15 cellular contexts compared by ENCODE assay signal in genomic region chr1:53541263-53541625, GRCh38.
A peak's percentile ranks its signal among the peaks of the same experiment; 100 is the strongest.
DNase-seq lines count a peak whose midpoint lies in the region; ATAC-seq, FAIRE-seq and TF ChIP-seq lines count a peak whose summit lies in the region.
"Had no signal": no experiment of that assay in that cellular context is flagged by ENCODE, and none has a peak within 500 bp of the region (broad histone marks: within the 10 kb centered on the region; RNA-seq: fewer than 3 reads in every experiment).

No MANE protein-coding gene starts in this region.

- no peaks in the 10 kb centered on the region for H3K4me1 ChIP-seq in right lobe of liver
- no peaks in the 10 kb centered on the region for H3K4me1 ChIP-seq in HepG2 (ENCODE audit: insufficient read depth, low read length)
- H3K4me1 ChIP-seq in fibroblast of lung (ENCODE audit: control insufficient read depth, extremely low read depth, insufficient read depth, low read length): peaks cover 15% of the 10 kb centered on the region
- H3K4me1 ChIP-seq in sigmoid colon: peaks cover 0 to 20% (median 14%) of the 10 kb centered on the region in 4 donors

- in situ Hi-C loops in HepG2 (cut with HindIII; ENCODE audit: extremely low pct_ligation_motif_present, low pct_unique_long_range_greater_than_20kb): no loop called here

- H3K9me3 ChIP-seq in right lobe of liver (no peaks in the 10 kb centered on the region), HepG2 (ENCODE audit: low read length) (no peaks in the 10 kb centered on the region), fibroblast of lung (ENCODE audit: control insufficient read depth, insufficient read depth, low read depth, low read length) (no peaks in the 10 kb centered on the region), sigmoid colon (no peaks in the 10 kb centered on the region)
- H3K9me3 ChIP-seq: MG63 had no signal

- no peak overlapping the region for H3K4me2 ChIP-seq in HepG2 (ENCODE audit: low read depth, low read length)
- H3K4me2 ChIP-seq in fibroblast of lung (ENCODE audit: extremely low read depth, insufficient read depth, low read length): no peak overlapping the region

- WGBS in right lobe of liver (ENCODE audit: insufficient coverage, low coverage, low lambda C conversion rate, missing lambda C conversion rate): 60% methylated on average over 1 of the region's 2 CpGs
- 20% methylated on average over 2 of the region's 2 CpGs for WGBS in HepG2 (ENCODE audit: low lambda C conversion rate)
- 93 to 95% methylated on average over 2 of the region's 2 CpGs for WGBS in sigmoid colon, 2 donors

- no peak for FAIRE-seq in HepG2 (lab: Jason Lieb, UNC)
- FAIRE-seq: GM12878 had no signal

- H3K4me1 Mint-ChIP-seq in osteocyte (ENCODE audit: unreplicated experiment): peaks cover 70% of the 10 kb centered on the region
- H3K4me1 Mint-ChIP-seq: CD4-positive, CD25-positive, alpha-beta regulatory T cell had no signal

- peak overlapping the region; percentile 94 for H3K27ac Mint-ChIP-seq in osteocyte (ENCODE audit: unreplicated experiment)
- H3K27ac Mint-ChIP-seq: CD4-positive, CD25-positive, alpha-beta regulatory T cell had no signal

- TF ChIP-seq CTCF in right lobe of liver (IDR thresholded peaks at IDR 0.05) (no peak), HepG2 (CRISPR knock-in tag; IDR thresholded peaks at IDR 0.05) (no peak), fibroblast of lung (conservative IDR thresholded peaks at IDR 0.05 in 1 of 2, IDR thresholded peaks at IDR 0.05 in 1 of 2; ENCODE audit: low read depth in 1 of 2, low read length in 2 of 2) (no peak), osteocyte (IDR thresholded peaks at IDR 0.05) (no peak), sigmoid colon (IDR thresholded peaks at IDR 0.05) (no peak)

- H4K20me1 ChIP-seq in HepG2 (ENCODE audit: insufficient read depth, low read length) (no peaks in the 10 kb centered on the region), fibroblast of lung (ENCODE audit: control insufficient read depth, extremely low read depth, insufficient read depth, low read length) (no peaks in the 10 kb centered on the region)

- CTCF ChIA-PET in HepG2 (lab: Yijun Ruan, JAX; ENCODE audit: low intra/inter-chr PET ratio, low total read pairs): no interaction called here

- no peak for TF ChIP-seq RAD21 in HepG2 (CRISPR knock-in tag; IDR thresholded peaks at IDR 0.05)

- ATAC-seq in right lobe of liver: no peak
- no peak for ATAC-seq in HepG2
- ATAC-seq in sciatic nerve: no peak
- no peak for ATAC-seq in HG02642 (IDR thresholded peaks at IDR 0.05; ENCODE audit: poor library complexity, unreplicated experiment)

- H3K27ac ChIP-seq in right lobe of liver: no peak overlapping the region
- H3K27ac ChIP-seq in HepG2 (ENCODE audit: extremely low read length, insufficient read depth, low read length): no peak overlapping the region
- peak overlapping the region; percentile 73 for H3K27ac ChIP-seq in fibroblast of lung (ENCODE audit: insufficient read depth, low read length)
- H3K27ac ChIP-seq in sigmoid colon: peak overlapping the region in 2 of 4 donors; percentile 70 to 82

- H3K27me3 Mint-ChIP-seq in osteocyte (ENCODE audit: unreplicated experiment): no peaks in the 10 kb centered on the region
- H3K27me3 Mint-ChIP-seq: CD4-positive, CD25-positive, alpha-beta regulatory T cell had no signal

- H3K79me2 ChIP-seq in HepG2 (ENCODE audit: insufficient read depth, low read length) (no peaks in the 10 kb centered on the region), fibroblast of lung (ENCODE audit: control insufficient read depth, insufficient read depth, low read length) (no peaks in the 10 kb centered on the region)

- no peak for TF ChIP-seq POLR2A in right lobe of liver (IDR thresholded peaks at IDR 0.05)
- no peak for TF ChIP-seq POLR2A in HepG2 (IDR thresholded peaks at IDR 0.05; ENCODE audit: insufficient read depth in 1 of 2, low read depth in 2 of 2, low read length in 2 of 2)
- no peak for TF ChIP-seq POLR2A in sigmoid colon (IDR thresholded peaks at IDR 0.05)

- POLR2A ChIA-PET in HepG2 (lab: Yijun Ruan, JAX): no interaction called here

- H3K9ac ChIP-seq in HepG2 (ENCODE audit: insufficient read depth, low read depth, low read length): no peak overlapping the region
- H3K9ac ChIP-seq in fibroblast of lung (ENCODE audit: insufficient read depth, low read length): no peak overlapping the region

- H3K36me3 ChIP-seq in right lobe of liver (no peaks in the 10 kb centered on the region), HepG2 (replicated peaks in 1 of 2; ENCODE audit: control insufficient read depth in 1 of 2, insufficient read depth in 2 of 2, low read length in 2 of 2) (no peaks in the 10 kb centered on the region), fibroblast of lung (ENCODE audit: control insufficient read depth, insufficient read depth, low read length) (no peaks in the 10 kb centered on the region), sigmoid colon (no peaks in the 10 kb centered on the region)
- H3K36me3 ChIP-seq: MG63 had no signal

- no peaks in the 10 kb centered on the region for H3K9me3 Mint-ChIP-seq in osteocyte (ENCODE audit: unreplicated experiment)

- intact Hi-C loops in right lobe of liver (cut with DNase I) (no loop called here), HepG2 (cut with micrococcal nuclease; ENCODE audit: unreplicated experiment) (no loop called here), sigmoid colon (cut with DNase I) (no loop called here), sciatic nerve (cut with DNase I) (no loop called here)

- H3K4me3 ChIP-seq in right lobe of liver (no peak overlapping the region), HepG2 (replicated peaks in 1 of 3; ENCODE audit: insufficient read depth in 1 of 3, low read depth in 2 of 3, low read length in 3 of 3) (no peak overlapping the region), fibroblast of lung (replicated peaks in 1 of 4; ENCODE audit: control extremely low read depth in 1 of 4, insufficient read depth in 1 of 4, low read depth in 3 of 4, low read length in 4 of 4) (no peak overlapping the region), sigmoid colon (no peak overlapping the region)
- H3K4me3 ChIP-seq: GM12878, K562, MG63 had no signal

- no TSS peak for BruUV-seq in HepG2 (replicated peaks; lab: Mats Ljungman, UMichigan)

- no peaks in the 10 kb centered on the region for H3K27me3 ChIP-seq in right lobe of liver
- H3K27me3 ChIP-seq in HepG2 (ENCODE audit: control insufficient read depth in 1 of 2, insufficient read depth in 2 of 2, low read length in 2 of 2): peaks cover 5 to 64% of the 10 kb centered on the region in 2 experiments; a peak in 4 of 5 replicates
- no peaks in the 10 kb centered on the region for H3K27me3 ChIP-seq in fibroblast of lung (ENCODE audit: control insufficient read depth, insufficient read depth, low read length)
- no peaks in the 10 kb centered on the region for H3K27me3 ChIP-seq in sigmoid colon
- H3K27me3 ChIP-seq: MG63 had no signal

- no peak overlapping the region for H3K4me3 Mint-ChIP-seq in osteocyte (ENCODE audit: unreplicated experiment)
- H3K4me3 Mint-ChIP-seq: CD4-positive, CD25-positive, alpha-beta regulatory T cell had no signal

- DNase-seq in right lobe of liver (peak in 2 of 3 donors; percentile 7 to 44), HepG2 (ENCODE audit: low spot score) (no peak), fibroblast of lung (ENCODE audit: low read depth in 2 of 2) (no peak), osteocyte (ENCODE audit: extremely low spot score, unreplicated experiment) (no peak), sigmoid colon (no peak), sciatic nerve (ENCODE audit: low spot score) (no peak)
- DNase-seq in stimulated activated CD4-positive, alpha-beta T cell treated with anti-CD3 and anti-CD28 coated beads, Interleukin-4, amount 100 ng/mL, for 24 hours: no peak
- DNase-seq: Calu3, DMS79, NCI-H1092 treated with DMSO at 0.1 percent for 48 hours had no signal

- H3K36me3 Mint-ChIP-seq in osteocyte (ENCODE audit: unreplicated experiment): peaks cover 12% of the 10 kb centered on the region
- H3K36me3 Mint-ChIP-seq: CD4-positive, CD25-positive, alpha-beta regulatory T cell had no signal

- TF ChIP-seq EP300 in HepG2 (IDR thresholded peaks at IDR 0.05; ENCODE audit: low read depth in 2 of 2, low read length in 2 of 2) (no peak), HepG2 (CRISPR knock-in tag; IDR thresholded peaks at IDR 0.05; ENCODE audit: borderline replicate concordance) (no peak), sigmoid colon (IDR thresholded peaks at IDR 0.05) (no peak)

- H2AFZ ChIP-seq in HepG2 (ENCODE audit: low read length) (no peak overlapping the region), fibroblast of lung (ENCODE audit: low read length) (no peak overlapping the region)

TF ChIP-seq in HepG2, 621 proteins besides CTCF, POLR2A, EP300 and RAD21 (continues in another document):
- TF ChIP-seq ZNF572 (CRISPR knock-in tag; IDR thresholded peaks at IDR 0.05): no peak
- no peak for TF ChIP-seq ZNF562 (CRISPR knock-in tag; IDR thresholded peaks at IDR 0.05; ENCODE audit: borderline replicate concordance)
- no peak for TF ChIP-seq ZNF354B (CRISPR knock-in tag; IDR thresholded peaks at IDR 0.05)
- TF ChIP-seq NFE2L1 (CRISPR knock-in tag; IDR thresholded peaks at IDR 0.05; ENCODE audit: borderline replicate concordance): no peak
- TF ChIP-seq, protein P1, sequence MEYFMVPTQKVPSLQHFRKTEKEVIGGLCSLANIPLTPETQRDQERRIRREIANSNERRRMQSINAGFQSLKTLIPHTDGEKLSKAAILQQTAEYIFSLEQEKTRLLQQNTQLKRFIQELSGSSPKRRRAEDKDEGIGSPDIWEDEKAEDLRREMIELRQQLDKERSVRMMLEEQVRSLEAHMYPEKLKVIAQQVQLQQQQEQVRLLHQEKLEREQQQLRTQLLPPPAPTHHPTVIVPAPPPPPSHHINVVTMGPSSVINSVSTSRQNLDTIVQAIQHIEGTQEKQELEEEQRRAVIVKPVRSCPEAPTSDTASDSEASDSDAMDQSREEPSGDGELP (IDR thresholded peaks at IDR 0.05; ENCODE audit: borderline replicate concordance, low read depth): no peak
- TF ChIP-seq ISL2 (CRISPR knock-in tag; IDR thresholded peaks at IDR 0.05): no peak
- TF ChIP-seq MZF1 (CRISPR knock-in tag; IDR thresholded peaks at IDR 0.05; ENCODE audit: borderline replicate concordance): no peak
- no peak for TF ChIP-seq KAT7 (CRISPR knock-in tag; IDR thresholded peaks at IDR 0.05; ENCODE audit: borderline replicate concordance)
- TF ChIP-seq, protein P2, sequence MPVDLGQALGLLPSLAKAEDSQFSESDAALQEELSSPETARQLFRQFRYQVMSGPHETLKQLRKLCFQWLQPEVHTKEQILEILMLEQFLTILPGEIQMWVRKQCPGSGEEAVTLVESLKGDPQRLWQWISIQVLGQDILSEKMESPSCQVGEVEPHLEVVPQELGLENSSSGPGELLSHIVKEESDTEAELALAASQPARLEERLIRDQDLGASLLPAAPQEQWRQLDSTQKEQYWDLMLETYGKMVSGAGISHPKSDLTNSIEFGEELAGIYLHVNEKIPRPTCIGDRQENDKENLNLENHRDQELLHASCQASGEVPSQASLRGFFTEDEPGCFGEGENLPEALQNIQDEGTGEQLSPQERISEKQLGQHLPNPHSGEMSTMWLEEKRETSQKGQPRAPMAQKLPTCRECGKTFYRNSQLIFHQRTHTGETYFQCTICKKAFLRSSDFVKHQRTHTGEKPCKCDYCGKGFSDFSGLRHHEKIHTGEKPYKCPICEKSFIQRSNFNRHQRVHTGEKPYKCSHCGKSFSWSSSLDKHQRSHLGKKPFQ (CRISPR knock-in tag; IDR thresholded peaks at IDR 0.05; ENCODE audit: insufficient replicate concordance): no peak

Comparison
In these comparisons a context has a peak if more than half of its experiments do, and no peak if none do; other contexts are left out.
1. DNase-seq: peak in right lobe of liver (2 of 3); none in HepG2 (single experiment), fibroblast of lung (0 of 2), osteocyte (single experiment), sigmoid colon (single experiment), stimulated activated CD4-positive, alpha-beta T cell treated with anti-CD3 and anti-CD28 coated beads, Interleukin-4, amount 100 ng/mL, for 24 hours (single experiment) and sciatic nerve (single experiment).